ENCODE assay signal across 10 cellular contexts in the genomic region with DNA sequence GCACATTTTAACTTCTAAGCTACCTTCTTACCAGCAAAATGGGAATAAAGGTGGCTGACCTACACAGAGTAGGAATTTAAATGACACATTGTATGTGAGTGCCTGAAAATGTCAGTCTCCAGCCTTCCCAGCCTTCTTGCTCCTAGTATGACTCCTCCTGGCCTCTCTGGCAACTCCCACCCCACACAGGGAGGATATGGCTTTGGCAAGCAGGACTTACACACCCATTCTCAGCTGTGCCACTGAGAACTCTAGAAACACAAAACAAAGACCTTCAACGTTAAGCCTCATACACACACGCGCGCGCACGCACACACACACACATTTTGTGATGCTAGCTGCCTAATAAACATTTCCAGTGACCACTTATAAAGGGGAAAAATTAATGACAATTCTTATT.
A peak's percentile ranks its signal among the peaks of the same experiment; 100 is the strongest.
DNase-seq lines count a peak whose midpoint lies in the region; ATAC-seq and TF ChIP-seq lines count a peak whose summit lies in the region.
"Had no signal": no experiment of that assay in that cellular context is flagged by ENCODE, and none has a peak within 500 bp of the region (broad histone marks: within the 10 kb centered on the region; RNA-seq: fewer than 3 reads in every experiment).

No MANE protein-coding gene starts in this region.

- no peaks in the 10 kb centered on the region for H3K36me3 ChIP-seq in A673 (ENCODE audit: insufficient read depth, low read length, poor library complexity, severe bottlenecking)

- DNase-seq in HCEC 1CT, result peak; percentile 25
- DNase-seq in astrocyte of the hippocampus (ENCODE audit: low read depth, low spot score), result peak; percentile 48
- DNase-seq in Right ventricle myocardium superior, result no peak
- peak; percentile 68 for DNase-seq in renal cortical epithelial cell (ENCODE audit: low read depth)
- no peak for DNase-seq in A673 (ENCODE audit: low spot score)
- no peak for DNase-seq in KG1 (lab: John Stamatoyannopoulos, UW)
- DNase-seq in stimulated activated CD4-positive, alpha-beta T cell treated with anti-CD3 and anti-CD28 coated beads, Interleukin-2, amount 100 ng/mL, for 48 hours, result no peak
- DNase-seq: body of pancreas, T-helper 17 cell had no signal

- ATAC-seq in Right ventricle myocardium superior (ENCODE audit: poor library complexity), result peak; percentile 32
- ATAC-seq in HG02571 (IDR thresholded peaks at IDR 0.05; ENCODE audit: unreplicated experiment), result no peak
- ATAC-seq: body of pancreas, T-helper 17 cell had no signal

- CTCF ChIA-PET in A673 (lab: Charles Lee), result no interaction called here

- BruUV-seq in A673 (replicated peaks; lab: Mats Ljungman, UMichigan), result no TSS peak

- no peaks in the 10 kb centered on the region for H3K27me3 ChIP-seq in A673 (replicated peaks; ENCODE audit: insufficient read depth, low read depth, low read length, poor library complexity)
- H3K27me3 ChIP-seq: body of pancreas had no signal

- no peaks in the 10 kb centered on the region for H3K9me3 ChIP-seq in A673 (ENCODE audit: low read depth, low read length, poor library complexity, severe bottlenecking)
- H3K9me3 ChIP-seq: body of pancreas had no signal

- POLR2A ChIA-PET in A673 (lab: Charles Lee; ENCODE audit: low non-redundant PET), result no interaction called here

- no peak overlapping the region for H3K27ac ChIP-seq in A673 (ENCODE audit: low read depth, low read length, poor library complexity, severe bottlenecking)

- H3K4me1 ChIP-seq in A673 (ENCODE audit: insufficient read depth, low read length, poor library complexity, severe bottlenecking), result peaks cover 36% of the 10 kb centered on the region

- no peak for TF ChIP-seq CTCF in A673 (conservative IDR thresholded peaks at IDR 0.05; ENCODE audit: low read depth, low read length)

- no peak overlapping the region for H3K4me3 ChIP-seq in A673 (ENCODE audit: low read depth, low read length, poor library complexity, severe bottlenecking)
- H3K4me3 ChIP-seq: body of pancreas had no signal

- intact Hi-C loops in Right ventricle myocardium superior (cut with DNase I) (no loop called here), A673 (cut with micrococcal nuclease; ENCODE audit: unreplicated experiment) (no loop called here)

Comparison
In these comparisons a context has a peak if more than half of its experiments do, and no peak if none do; other contexts are left out.
1. DNase-seq: peak in HCEC 1CT (single experiment), astrocyte of the hippocampus (single experiment) and renal cortical epithelial cell (single experiment); none in Right ventricle myocardium superior (single experiment), A673 (single experiment), KG1 (single experiment) and stimulated activated CD4-positive, alpha-beta T cell treated with anti-CD3 and anti-CD28 coated beads, Interleukin-2, amount 100 ng/mL, for 48 hours (0 of 2).